In genomic region chr6:73509851-73510250, GRCh38 we compare ENCODE assay signal across 21 cellular contexts. TPM values are rescaled to one million over a fixed set of nuclear protein-coding genes. Genes with fewer than 3 reads are reported as not detected.
"Had no signal": no experiment of that assay in that cellular context is flagged by ENCODE, and none has a peak within 500 bp of the region (broad histone marks: within the 10 kb centered on the region; RNA-seq: fewer than 3 reads in every experiment).

No MANE protein-coding gene starts in this region.

- H3K27me3 ChIP-seq: cardiac muscle cell, heart left ventricle, vagina had no signal

- ATAC-seq: heart left ventricle; left cardiac atrium; sciatic nerve; stimulated activated memory B cell treated with anti-CD40 and anti-IgM and Interleukin-4, amounts not matched to agents 10 μg/mL and 1 μg/mL and 100 μg/mL, for 72 hours; WTC11 had no signal

- FAIRE-seq: endometrium, small intestine had no signal

- H3K4me3 Mint-ChIP-seq: activated T-helper 1 cell treated with anti-CD3 and anti-CD28 coated beads, Interleukin-12 subunit alpha, Interleukin-12 subunit beta, Interleukin-2, Interleukin-4 antibody, amounts not matched to agents 30 ng/mL and 10 ng/mL and 1 ng/mL, durations not matched to agents 14 hours and 24 hours and 36 hours; dendritic cell treated with granulocyte-macrophage colony-stimulating factor and Interleukin-4, amounts not matched to agents 40 ng/mL and 50 ng/mL, for 4 days; nephron; stimulated activated memory B cell treated with anti-CD40 and anti-IgM and Interleukin-4, amounts not matched to agents 10 μg/mL and 1 μg/mL and 100 μg/mL, for 72 hours; type B pancreatic cell; WTC11 had no signal

- H3K9me3 ChIP-seq: thoracic aorta, vagina had no signal

- H3K4me1 Mint-ChIP-seq: nephron had no signal

- H3K27ac ChIP-seq: cardiac muscle cell, thoracic aorta, vagina had no signal

- DNase-seq: activated CD4-positive, alpha-beta T cell treated with anti-CD3 and anti-CD28 coated beads, Interleukin-2, amount 50 U/mL, for 48 hours; activated CD8-positive, alpha-beta memory T cell treated with anti-CD3 and anti-CD28 coated beads, Interleukin-2, amount 50 U/mL, for 48 hours; activated gamma-delta T cell treated with Interleukin-2 at 50 U/mL for 16 hours; effector CD4-positive, alpha-beta T cell; heart left ventricle; islet precursor cell; left cardiac atrium; small intestine; stimulated activated CD4-positive, alpha-beta T cell treated with anti-CD3 and anti-CD28 coated beads, Interleukin-2, amount 100 ng/mL, for 24 hours; T1000 had no signal

- H3K27ac Mint-ChIP-seq: activated T-helper 1 cell treated with anti-CD3 and anti-CD28 coated beads, Interleukin-12 subunit alpha, Interleukin-12 subunit beta, Interleukin-2, Interleukin-4 antibody, amounts not matched to agents 30 ng/mL and 10 ng/mL and 1 ng/mL, durations not matched to agents 14 hours and 24 hours and 36 hours; stimulated activated memory B cell treated with anti-CD40 and anti-IgM and Interleukin-4, amounts not matched to agents 10 μg/mL and 1 μg/mL and 100 μg/mL, for 72 hours; type B pancreatic cell; WTC11 had no signal

- H3K36me3 ChIP-seq: cardiac muscle cell, thoracic aorta had no signal

- H3K4me3 ChIP-seq: cardiac muscle cell, heart left ventricle, thoracic aorta, vagina had no signal

- H3K27me3 Mint-ChIP-seq: dendritic cell treated with granulocyte-macrophage colony-stimulating factor and Interleukin-4, amounts not matched to agents 40 ng/mL and 50 ng/mL, for 4 days; stimulated activated memory B cell treated with anti-CD40 and anti-IgM and Interleukin-4, amounts not matched to agents 10 μg/mL and 1 μg/mL and 100 μg/mL, for 72 hours; type B pancreatic cell had no signal

- H3K9me3 Mint-ChIP-seq: activated T-helper 1 cell treated with anti-CD3 and anti-CD28 coated beads, Interleukin-12 subunit alpha, Interleukin-12 subunit beta, Interleukin-2, Interleukin-4 antibody, amounts not matched to agents 30 ng/mL and 10 ng/mL and 1 ng/mL, durations not matched to agents 14 hours and 24 hours and 36 hours; dendritic cell treated with granulocyte-macrophage colony-stimulating factor and Interleukin-4, amounts not matched to agents 40 ng/mL and 50 ng/mL, for 4 days; nephron; stimulated activated memory B cell treated with anti-CD40 and anti-IgM and Interleukin-4, amounts not matched to agents 10 μg/mL and 1 μg/mL and 100 μg/mL, for 72 hours; type B pancreatic cell had no signal

RNA-seq across cellular contexts. Expression of gene CGAS, which starts 57.8 kb away (rescaled TPM):
- total RNA-seq: cardiac muscle cell had no signal
- polyA plus RNA-seq: cardiac muscle cell had no signal
